In the genomic region with DNA sequence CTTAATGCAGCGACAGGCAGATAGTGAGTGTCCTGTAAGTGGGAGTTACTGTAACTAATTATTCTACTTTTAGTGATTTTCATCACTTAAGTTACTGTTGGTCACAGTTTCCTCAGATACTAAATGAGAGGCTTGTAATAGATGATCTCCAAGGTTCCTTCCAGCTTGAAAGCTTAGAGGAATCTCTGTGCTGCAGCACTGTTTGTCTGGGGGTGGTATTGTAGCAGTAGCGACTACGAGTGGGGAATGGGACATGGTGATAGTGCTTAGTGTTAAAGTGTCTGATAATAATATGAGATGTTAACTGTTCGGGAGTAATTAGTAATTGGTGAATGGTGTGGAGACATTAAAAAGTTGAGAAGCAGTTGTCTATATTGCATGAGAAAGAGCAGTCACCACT, we compare ENCODE assay signal across 24 cellular contexts. TPM values are rescaled to one million over a fixed set of nuclear protein-coding genes. Genes with fewer than 3 reads are reported as not detected.
DNase-seq lines count a peak whose midpoint lies in the region; ATAC-seq and TF ChIP-seq lines count a peak whose summit lies in the region.
"Had no signal": no experiment of that assay in that cellular context is flagged by ENCODE, and none has a peak within 500 bp of the region (broad histone marks: within the 10 kb centered on the region; RNA-seq: fewer than 3 reads in every experiment).

No MANE protein-coding gene starts in this region.

- peaks cover 100% of the 10 kb centered on the region for H4K20me1 ChIP-seq in Loucy (ENCODE audit: insufficient read depth, low read length, poor library complexity, severe bottlenecking)

- no peak overlapping the region for H4K12ac ChIP-seq in trophoblast cell (ENCODE audit: low read depth, low read length)

- H3K79me1 ChIP-seq in trophoblast cell (ENCODE audit: low read length), result no peaks in the 10 kb centered on the region

- no peak for TF ChIP-seq CTCF in Loucy (conservative IDR thresholded peaks at IDR 0.05; ENCODE audit: low read length)
- no peak for TF ChIP-seq CTCF in coronary artery (IDR thresholded peaks at IDR 0.05)

- H2AK5ac ChIP-seq in trophoblast cell (ENCODE audit: low read length), result no peak overlapping the region

- no peak overlapping the region for H3K4me3 Mint-ChIP-seq in activated CD4-positive, alpha-beta T cell treated with anti-CD3 and anti-CD28 coated beads for 36 hours
- H3K4me3 Mint-ChIP-seq in activated CD4-positive, alpha-beta T cell treated with anti-CD3 and anti-CD28 coated beads, Interleukin-2, amount 10 ng/mL, durations not matched to agents 7 days and 5 days, result no peak overlapping the region
- H3K4me3 Mint-ChIP-seq: activated B cell treated with CpG ODN at 0.5 μM for 24 hours; nephron; stimulated activated memory B cell treated with anti-CD40 and anti-IgM and Interleukin-4, amounts not matched to agents 10 μg/mL and 1 μg/mL and 100 μg/mL, for 72 hours had no signal

- H3K4ac ChIP-seq in trophoblast cell (ENCODE audit: low read depth, low read length), result peak overlapping the region; percentile 91

- H2BK5ac ChIP-seq in trophoblast cell (ENCODE audit: low read depth, low read length, poor library complexity), result no peak overlapping the region

- H3K4me2 ChIP-seq in Loucy (ENCODE audit: low read depth, low read length, poor library complexity, severe bottlenecking) (peak overlapping the region; percentile 28), trophoblast cell (ENCODE audit: low read length) (no peak overlapping the region)

- no peaks in the 10 kb centered on the region for H3K27me3 Mint-ChIP-seq in activated CD4-positive, alpha-beta T cell treated with anti-CD3 and anti-CD28 coated beads for 36 hours
- no peaks in the 10 kb centered on the region for H3K27me3 Mint-ChIP-seq in activated CD4-positive, alpha-beta T cell treated with anti-CD3 and anti-CD28 coated beads, Interleukin-2, amount 10 ng/mL, durations not matched to agents 7 days and 5 days
- H3K27me3 Mint-ChIP-seq: activated B cell treated with CpG ODN at 0.5 μM for 24 hours; stimulated activated memory B cell treated with anti-CD40 and anti-IgM and Interleukin-4, amounts not matched to agents 10 μg/mL and 1 μg/mL and 100 μg/mL, for 72 hours had no signal

- H3K27me3 ChIP-seq in Loucy (ENCODE audit: insufficient read depth, low read length, poor library complexity, severe bottlenecking) (no peaks in the 10 kb centered on the region), trophoblast cell (ENCODE audit: insufficient read depth, low read length) (no peaks in the 10 kb centered on the region)
- H3K27me3 ChIP-seq: tibial artery had no signal

- no peaks in the 10 kb centered on the region for H3F3A ChIP-seq in Loucy (ENCODE audit: low read depth)

- H3K4me3 ChIP-seq in Loucy (ENCODE audit: low read length, poor library complexity, severe bottlenecking) (no peak overlapping the region), coronary artery (peak overlapping the region; percentile 27), trophoblast cell (ENCODE audit: low read depth, low read length) (no peak overlapping the region)
- H3K4me3 ChIP-seq: tibial artery had no signal

- H4K8ac ChIP-seq in trophoblast cell (ENCODE audit: low read depth, low read length), result no peak overlapping the region

- intact Hi-C loops in activated CD4-positive, alpha-beta T cell treated with anti-CD3 and anti-CD28 coated beads for 36 hours (cut with DNase I, micrococcal nuclease), result no loop called here

- no peak overlapping the region for H3K18ac ChIP-seq in trophoblast cell (ENCODE audit: low read length)

- no peak overlapping the region for H4K91ac ChIP-seq in trophoblast cell (ENCODE audit: low read depth, low read length)

- H2BK120ac ChIP-seq in trophoblast cell (ENCODE audit: insufficient read depth, low read length, poor library complexity), result no peak overlapping the region

- H3K23ac ChIP-seq in trophoblast cell (ENCODE audit: low read length), result no peak overlapping the region

- H2AFZ ChIP-seq in Loucy (ENCODE audit: low read length) (no peak overlapping the region), trophoblast cell (ENCODE audit: insufficient read depth, low read length, poor library complexity) (no peak overlapping the region)

- H3K27ac Mint-ChIP-seq in activated CD4-positive, alpha-beta T cell treated with anti-CD3 and anti-CD28 coated beads for 36 hours, result peak overlapping the region; percentile 69
- H3K27ac Mint-ChIP-seq in activated CD4-positive, alpha-beta T cell treated with anti-CD3 and anti-CD28 coated beads, Interleukin-2, amount 10 ng/mL, durations not matched to agents 7 days and 5 days, result no peak overlapping the region
- H3K27ac Mint-ChIP-seq: activated B cell treated with CpG ODN at 0.5 μM for 24 hours; stimulated activated memory B cell treated with anti-CD40 and anti-IgM and Interleukin-4, amounts not matched to agents 10 μg/mL and 1 μg/mL and 100 μg/mL, for 72 hours had no signal

- H3K27ac ChIP-seq in coronary artery (no peak overlapping the region), trophoblast cell (ENCODE audit: low read depth, low read length) (no peak overlapping the region)
- H3K27ac ChIP-seq: 22Rv1, tibial artery had no signal

- H3K4me1 Mint-ChIP-seq in activated CD4-positive, alpha-beta T cell treated with anti-CD3 and anti-CD28 coated beads for 36 hours, result peaks cover 88% of the 10 kb centered on the region
- peaks cover 53% of the 10 kb centered on the region for H3K4me1 Mint-ChIP-seq in activated CD4-positive, alpha-beta T cell treated with anti-CD3 and anti-CD28 coated beads, Interleukin-2, amount 10 ng/mL, durations not matched to agents 7 days and 5 days

- no peak overlapping the region for H3K9ac ChIP-seq in Loucy (ENCODE audit: low read depth, low read length, poor library complexity, severe bottlenecking)
- no peak overlapping the region for H3K9ac ChIP-seq in trophoblast cell (ENCODE audit: low read length)

- 100% methylated on average over 2 of the region's 4 CpGs for WGBS in trophoblast cell (ENCODE audit: extremely low coverage, insufficient coverage, insufficient read length)

- ATAC-seq in activated CD4-positive, alpha-beta T cell treated with anti-CD3 and anti-CD28 coated beads for 36 hours, result no peak
- ATAC-seq: HCT116; stimulated activated memory B cell treated with anti-CD40 and anti-IgM and Interleukin-4, amounts not matched to agents 10 μg/mL and 1 μg/mL and 100 μg/mL, for 72 hours had no signal

- H3K4me1 ChIP-seq in Loucy (ENCODE audit: insufficient read depth, low read length, poor library complexity, severe bottlenecking), result peaks cover 5% of the 10 kb centered on the region
- H3K4me1 ChIP-seq in trophoblast cell (ENCODE audit: control insufficient read depth in 1 of 2, insufficient read depth in 2 of 2, low read length in 2 of 2), result peaks cover 0 to 2% of the 10 kb centered on the region in 2 experiments

- no peak overlapping the region for H3K14ac ChIP-seq in trophoblast cell (ENCODE audit: low read length)

- CTCF ChIA-PET in activated CD4-positive, alpha-beta T cell treated with anti-CD3 and anti-CD28 coated beads for 36 hours (lab: Charles Lee), result interaction anchor here (1.0 to 1.5 kb wide), 2 partner anchors 16 to 20 kb away, joined by 3 to 5 read pairs; no protein-coding TSS in a partner anchor
- CTCF ChIA-PET in activated CD4-positive, alpha-beta T cell treated with anti-CD3 and anti-CD28 coated beads, Interleukin-2, amount 10 ng/mL, durations not matched to agents 7 days and 5 days (lab: Charles Lee), result interaction anchor here (0.6 to 2.2 kb wide), 5 partner anchors 11 to 48 kb away, joined by 3 to 7 read pairs (median 4); no protein-coding TSS in a partner anchor

- no peaks in the 10 kb centered on the region for H3K9me2 ChIP-seq in Loucy (replicated peaks; ENCODE audit: low read depth, low read length)

- DNase-seq in activated CD4-positive, alpha-beta T cell treated with anti-CD3 and anti-CD28 coated beads for 36 hours, result no peak
- no peak for DNase-seq in activated CD4-positive, alpha-beta T cell treated with anti-CD3 and anti-CD28 coated beads, Interleukin-2, amount 10 ng/mL, durations not matched to agents 7 days and 5 days
- no peak for DNase-seq in coronary artery (ENCODE audit: low spot score)
- no peak for DNase-seq in trophoblast cell
- DNase-seq in NCI-H1092 (lab: John Stamatoyannopoulos, UW), result no peak
- DNase-seq in NCI-H2029 (lab: John Stamatoyannopoulos, UW), result no peak
- no peak for DNase-seq in COLO829 (ENCODE audit: low spot score)
- DNase-seq: activated B cell treated with CpG ODN at 0.5 μM for 24 hours; activated CD8-positive, alpha-beta memory T cell treated with anti-CD3 and anti-CD28 coated beads for 24 hours; activated gamma-delta T cell treated with Interleukin-2 at 50 U/mL for 16 hours; AML-193; central memory CD4-positive, alpha-beta T cell; Kasumi-1; mesenchymal stem cell; NCI-H1048; NCI-H2107; NCI-H510A treated with DMSO at 0.1 percent for 48 hours; T-helper 9 cell; tibial artery had no signal

- no peaks in the 10 kb centered on the region for H3K9me3 ChIP-seq in Loucy (ENCODE audit: insufficient read depth, low read depth, low read length)
- H3K9me3 ChIP-seq in trophoblast cell (ENCODE audit: insufficient read depth, low read depth, low read length), result no peaks in the 10 kb centered on the region
- H3K9me3 ChIP-seq: tibial artery had no signal

- no peak overlapping the region for H2BK12ac ChIP-seq in trophoblast cell (ENCODE audit: low read length)

- peaks cover 2% of the 10 kb centered on the region for H3K9me3 Mint-ChIP-seq in activated CD4-positive, alpha-beta T cell treated with anti-CD3 and anti-CD28 coated beads for 36 hours (ENCODE audit: low read depth)
- H3K9me3 Mint-ChIP-seq in activated CD4-positive, alpha-beta T cell treated with anti-CD3 and anti-CD28 coated beads, Interleukin-2, amount 10 ng/mL, durations not matched to agents 7 days and 5 days, result no peaks in the 10 kb centered on the region
- H3K9me3 Mint-ChIP-seq: activated B cell treated with CpG ODN at 0.5 μM for 24 hours; nephron; stimulated activated memory B cell treated with anti-CD40 and anti-IgM and Interleukin-4, amounts not matched to agents 10 μg/mL and 1 μg/mL and 100 μg/mL, for 72 hours had no signal

- peaks cover 36% of the 10 kb centered on the region; the same call in 1 of the 2 replicates for H3K36me3 ChIP-seq in Loucy (ENCODE audit: insufficient read depth, low read length)
- H3K36me3 ChIP-seq in trophoblast cell (ENCODE audit: control insufficient read depth in 1 of 2, insufficient read depth in 2 of 2, low read length in 2 of 2), result peaks cover 23 to 26% of the 10 kb centered on the region in 2 experiments

- POLR2A ChIA-PET in activated CD4-positive, alpha-beta T cell treated with anti-CD3 and anti-CD28 coated beads for 36 hours (lab: Charles Lee), result interaction anchor here (0.6 to 1.0 kb wide), 2 partner anchors 43 to 57 kb away, joined by 3 to 8 read pairs; no protein-coding TSS in a partner anchor
- POLR2A ChIA-PET in activated CD4-positive, alpha-beta T cell treated with anti-CD3 and anti-CD28 coated beads, Interleukin-2, amount 10 ng/mL, durations not matched to agents 7 days and 5 days (lab: Charles Lee), result no interaction called here

- H3K79me2 ChIP-seq in Loucy (ENCODE audit: insufficient read depth, low read length) (peaks cover 100% of the 10 kb centered on the region), trophoblast cell (ENCODE audit: control insufficient read depth, insufficient read depth, low read length, poor library complexity) (peaks cover 39% of the 10 kb centered on the region)

- H3K36me3 Mint-ChIP-seq in activated CD4-positive, alpha-beta T cell treated with anti-CD3 and anti-CD28 coated beads for 36 hours (ENCODE audit: low read depth), result peaks cover 67% of the 10 kb centered on the region
- peaks cover 64% of the 10 kb centered on the region for H3K36me3 Mint-ChIP-seq in activated CD4-positive, alpha-beta T cell treated with anti-CD3 and anti-CD28 coated beads, Interleukin-2, amount 10 ng/mL, durations not matched to agents 7 days and 5 days (ENCODE audit: low read depth)

RNA-seq across cellular contexts. Expression of gene PPP4R2, which starts 12.4 kb away (rescaled TPM):
- 10 to 100 TPM; 75.1 to 91.5 TPM for total RNA-seq in activated CD4-positive, alpha-beta T cell treated with anti-CD3 and anti-CD28 coated beads for 36 hours
- 10 to 100 TPM; 76.9 to 86.6 TPM for total RNA-seq in activated CD4-positive, alpha-beta T cell treated with anti-CD3 and anti-CD28 coated beads, Interleukin-2, amount 10 ng/mL, durations not matched to agents 7 days and 5 days
- 40.2 and 42.6 TPM in 2 replicates for polyA plus RNA-seq in trophoblast cell (2013)

RNA-seq across cellular contexts. Expression of gene EBLN2, which starts 52.5 kb away (rescaled TPM):
- total RNA-seq in activated CD4-positive, alpha-beta T cell treated with anti-CD3 and anti-CD28 coated beads for 36 hours, result 1 to 10 TPM; 4.7 to 5.2 TPM
- 1 to 10 TPM; 6.3 to 6.9 TPM for total RNA-seq in activated CD4-positive, alpha-beta T cell treated with anti-CD3 and anti-CD28 coated beads, Interleukin-2, amount 10 ng/mL, durations not matched to agents 7 days and 5 days
- polyA plus RNA-seq in trophoblast cell (2013), result 2.2 TPM in 2 replicates
